In genomic region chr13:30746816-30747215, GRCh38 we compare ENCODE assay signal across 12 cellular contexts. TPM values are rescaled to one million over a fixed set of nuclear protein-coding genes. Genes with fewer than 3 reads are reported as not detected.
"Had no signal": no experiment of that assay in that cellular context is flagged by ENCODE, and none has a peak within 500 bp of the region (broad histone marks: within the 10 kb centered on the region; RNA-seq: fewer than 3 reads in every experiment).

No MANE protein-coding gene starts in this region.

- H3K27ac Mint-ChIP-seq: activated CD4-positive, alpha-beta memory T cell treated with anti-CD3 and anti-CD28 coated beads, Interleukin-2, amount 10 ng/mL, durations not matched to agents 7 days and 5 days; activated naive CD8-positive, alpha-beta T cell treated with anti-CD3 and anti-CD28 coated beads for 36 hours had no signal

- H3K4me3 Mint-ChIP-seq: activated CD4-positive, alpha-beta memory T cell treated with anti-CD3 and anti-CD28 coated beads, Interleukin-2, amount 10 ng/mL, durations not matched to agents 7 days and 5 days; activated naive CD8-positive, alpha-beta T cell treated with anti-CD3 and anti-CD28 coated beads for 36 hours had no signal

- H3K27ac ChIP-seq: thyroid gland had no signal

- H3K9me3 ChIP-seq: thyroid gland had no signal

- H3K4me3 ChIP-seq: skin epidermis, thyroid gland had no signal

- ATAC-seq: naive thymus-derived CD8-positive, alpha-beta T cell had no signal

- H3K36me3 ChIP-seq: thyroid gland had no signal

- DNase-seq: activated CD4-positive, alpha-beta memory T cell treated with anti-CD3 and anti-CD28 coated beads, Interleukin-2, amount 10 ng/mL, durations not matched to agents 7 days and 5 days; activated gamma-delta T cell; activated naive CD8-positive, alpha-beta T cell treated with anti-CD3 and anti-CD28 coated beads for 36 hours; activated T-cell treated with anti-CD3 and anti-CD28 coated beads, Interleukin-2, amount 50 U/mL, for 48 hours; cerebellar nuclear complex; erythroblast; midbrain; naive thymus-derived CD8-positive, alpha-beta T cell; thyroid gland had no signal

- H3K27me3 Mint-ChIP-seq: activated CD4-positive, alpha-beta memory T cell treated with anti-CD3 and anti-CD28 coated beads, Interleukin-2, amount 10 ng/mL, durations not matched to agents 7 days and 5 days had no signal

- H3K9me3 Mint-ChIP-seq: dendritic cell treated with granulocyte-macrophage colony-stimulating factor and Interleukin-4, amounts not matched to agents 40 ng/mL and 50 ng/mL, for 4 days; naive thymus-derived CD8-positive, alpha-beta T cell had no signal

- H3K27me3 ChIP-seq: thyroid gland had no signal

RNA-seq across cellular contexts. Expression of gene ALOX5AP, which starts 11.5 kb away (rescaled TPM):
- total RNA-seq: osteocyte had no signal
